ENCODE assay signal across 15 cellular contexts in the genomic region with DNA sequence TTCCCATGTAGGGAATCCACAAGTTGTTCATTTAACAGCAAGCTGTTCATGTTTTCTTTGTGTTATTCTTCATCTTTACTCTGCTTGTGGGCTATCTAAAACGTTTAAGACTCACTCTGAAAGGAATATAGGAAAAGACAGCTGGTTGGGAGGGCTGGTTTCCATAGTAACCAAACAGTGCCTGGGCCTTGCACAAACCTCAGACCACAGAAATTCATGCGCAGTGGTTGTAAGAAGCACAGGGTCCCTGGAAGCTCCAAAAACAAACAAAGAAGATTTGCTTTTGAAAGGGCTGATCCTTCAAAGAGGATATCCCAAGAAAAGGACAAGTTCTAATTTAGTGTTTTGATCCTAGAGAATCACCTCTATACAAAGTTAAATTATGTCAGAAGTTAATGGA. TPM values are rescaled to one million over a fixed set of nuclear protein-coding genes. Genes with fewer than 3 reads are reported as not detected.
A peak's percentile ranks its signal among the peaks of the same experiment; 100 is the strongest.
DNase-seq lines count a peak whose midpoint lies in the region; TF ChIP-seq lines count a peak whose summit lies in the region.
"Had no signal": no experiment of that assay in that cellular context is flagged by ENCODE, and none has a peak within 500 bp of the region (broad histone marks: within the 10 kb centered on the region; RNA-seq: fewer than 3 reads in every experiment).

No MANE protein-coding gene starts in this region.

- H3K27me3 ChIP-seq in NT2/D1 (ENCODE audit: insufficient read depth, insufficient read length), result no peaks in the 10 kb centered on the region
- H3K27me3 ChIP-seq in transverse colon, result no peaks in the 10 kb centered on the region

- H3K4me3 ChIP-seq in NT2/D1 (ENCODE audit: insufficient read length, low read depth) (no peak overlapping the region), transverse colon (no peak overlapping the region)
- H3K4me3 ChIP-seq: A549 had no signal

- no peak overlapping the region for H3K27ac ChIP-seq in transverse colon
- H3K27ac ChIP-seq: A549 had no signal

- DNase-seq in NCI-H345 (lab: John Stamatoyannopoulos, UW) (peak; percentile 0), NCI-H345 treated with DMSO at 0.1 percent for 48 hours (lab: John Stamatoyannopoulos, UW; ENCODE audit: unreplicated experiment) (no peak), NT2/D1 (ENCODE audit: low read depth, low spot score) (peak; percentile 60), glomerular visceral epithelial cell (ENCODE audit: extremely low spot score) (peak; percentile 31), transverse colon (peak; percentile 9), HCEC 1CT (no peak), NCI-H526 treated with DMSO at 0.1 percent for 48 hours (lab: John Stamatoyannopoulos, UW) (no peak)
- no peak for DNase-seq in activated CD4-positive, alpha-beta T cell treated with anti-CD3 and anti-CD28 coated beads for 1 hour
- DNase-seq: activated CD8-positive, alpha-beta T cell treated with anti-CD3 and anti-CD28 coated beads for 36 hours; mammary epithelial cell; stimulated activated CD4-positive, alpha-beta T cell treated with anti-CD3 and anti-CD28 coated beads, Interleukin-12 subunit alpha, Interleukin-12 subunit beta, amount 100 ng/mL, for 4 hours; stimulated activated naive CD4-positive, alpha-beta T cell treated with Interleukin-2 at 50 U/mL for 16 hours had no signal

- no peak for TF ChIP-seq EP300 in transverse colon (IDR thresholded peaks at IDR 0.05; ENCODE audit: low read depth)

- H3K36me3 ChIP-seq in NT2/D1 (ENCODE audit: insufficient read depth, insufficient read length, low read length), result no peaks in the 10 kb centered on the region
- no peaks in the 10 kb centered on the region for H3K36me3 ChIP-seq in transverse colon

- H3K9me3 ChIP-seq in NT2/D1 (ENCODE audit: insufficient read depth, low read length) (no peaks in the 10 kb centered on the region), transverse colon (no peaks in the 10 kb centered on the region)
- H3K9me3 ChIP-seq: A549 had no signal

- intact Hi-C loops in transverse colon (cut with DNase I; ENCODE audit: low total_unique reads), result no loop called here

- TF ChIP-seq POLR2A in transverse colon (IDR thresholded peaks at IDR 0.05), result no peak

- TF ChIP-seq CTCF in transverse colon (IDR thresholded peaks at IDR 0.05), result no peak

- H3K4me1 ChIP-seq in NT2/D1 (ENCODE audit: insufficient read depth, insufficient read length) (peaks cover 2% of the 10 kb centered on the region), transverse colon (no peaks in the 10 kb centered on the region)
- H3K4me1 ChIP-seq: A549 had no signal

- in situ Hi-C loops in transverse colon (cut with MboI; ENCODE audit: low pct_ligation_motif_present in 1 of 4, low pct_unique_long_range_greater_than_20kb in 1 of 4, low sequenced_read_pairs in 3 of 4), result no loop called here

- 14% methylated on average over 2 of the region's 2 CpGs; no CpG with 5 or more reads in 1 of the 2 donors for WGBS in transverse colon (ENCODE audit: low coverage in 1 of 2), 2 donors

- no peak overlapping the region for H3K9ac ChIP-seq in NT2/D1 (ENCODE audit: insufficient read length, low read depth)

RNA-seq across cellular contexts. Expression of gene SERTM2, which starts 7.8 kb away (rescaled TPM):
- 1 to 10 TPM in 1 of 4 donors, under 1 TPM in 3; 0.40 to 1.1 (median 0.59) TPM for total RNA-seq in transverse colon
- total RNA-seq: activated CD8-positive, alpha-beta T cell treated with anti-CD3 and anti-CD28 coated beads for 36 hours; esophagus mucosa; mammary epithelial cell; SK-MEL-5 had no signal

Comparison
In these comparisons a context has a peak if more than half of its experiments do, and no peak if none do; other contexts are left out.
1. DNase-seq: peak in NCI-H345 (single experiment), NT2/D1 (single experiment), glomerular visceral epithelial cell (single experiment) and transverse colon (single experiment); none in NCI-H345 treated with DMSO at 0.1 percent for 48 hours (single experiment), HCEC 1CT (single experiment), NCI-H526 treated with DMSO at 0.1 percent for 48 hours (single experiment) and activated CD4-positive, alpha-beta T cell treated with anti-CD3 and anti-CD28 coated beads for 1 hour (single experiment).